In the genomic region with DNA sequence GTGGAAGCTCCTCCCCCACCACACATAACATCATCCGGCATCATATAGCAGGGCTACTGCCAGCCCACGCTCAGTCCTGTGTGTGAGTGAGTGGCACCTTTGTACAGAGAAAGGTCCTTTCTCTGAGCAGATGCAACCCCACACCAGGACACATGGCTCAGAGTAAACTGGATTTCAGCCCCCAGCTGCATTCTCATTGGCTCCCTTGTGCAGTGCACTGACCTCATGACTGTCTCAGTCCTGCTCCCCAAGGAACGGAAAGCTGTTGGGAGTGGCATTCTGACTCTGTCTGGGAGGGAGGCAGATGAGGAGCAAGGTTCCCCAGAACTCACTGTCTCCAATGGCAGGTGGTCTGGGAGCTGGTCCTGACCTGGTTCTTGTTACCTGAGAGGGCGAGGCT, we compare ENCODE assay signal across 23 cellular contexts.
"Had no signal": no experiment of that assay in that cellular context is flagged by ENCODE, and none has a peak within 500 bp of the region (broad histone marks: within the 10 kb centered on the region; RNA-seq: fewer than 3 reads in every experiment).

No MANE protein-coding gene starts in this region.

- H3K27ac ChIP-seq: brain microvascular endothelial cell, dorsolateral prefrontal cortex, tibial nerve had no signal

- H3K4me3 ChIP-seq: dorsolateral prefrontal cortex, lung, tibial nerve had no signal

- H3K9me3 ChIP-seq: tibial nerve had no signal

- H3K27me3 ChIP-seq: brain microvascular endothelial cell, dorsolateral prefrontal cortex, tibial nerve had no signal

- H3K4me1 ChIP-seq: tibial nerve had no signal

- H3K36me3 ChIP-seq: brain microvascular endothelial cell had no signal

- DNase-seq: activated CD4-positive, alpha-beta T cell treated with anti-CD3 and anti-CD28 coated beads, Interleukin-2, amount 50 U/mL, for 1 hour; activated CD8-positive, alpha-beta memory T cell treated with anti-CD3 and anti-CD28 coated beads, Interleukin-2, amount 50 U/mL, for 4 hours; activated naive CD4-positive, alpha-beta T cell treated with anti-CD3 and anti-CD28 coated beads, Interleukin-2, amount 10 ng/mL, durations not matched to agents 7 days and 5 days; activated naive CD8-positive, alpha-beta T cell treated with anti-CD3 and anti-CD28 coated beads, Interleukin-2, amount 50 U/mL, for 24 hours; activated T-cell treated with anti-CD3 and anti-CD28 coated beads, Interleukin-2, amount 50 U/mL, for 4 hours; aorta; brain microvascular endothelial cell; central memory CD4-positive, alpha-beta T cell; dorsolateral prefrontal cortex; foreskin melanocyte; glutamatergic neuron; hippocampal formation; islet precursor cell; left colon; nucleus accumbens; posterior cingulate gyrus; retina; stimulated activated CD4-positive, alpha-beta T cell treated with anti-CD3 and anti-CD28 coated beads, Interleukin-2, amount 100 ng/mL, for 24 hours; stimulated activated naive CD8-positive, alpha-beta T cell treated with anti-CD3 and anti-CD28 coated beads, Interleukin-15, Interleukin-2, amounts not matched to agents 100 U/mL and 50 U/mL, for 24 hours; substantia nigra had no signal

- ATAC-seq: activated CD4-positive, CD25-positive, alpha-beta regulatory T cell treated with anti-CD3 and anti-CD28 coated beads, Interleukin-2, amount 50 U/mL, for 24 hours; activated naive CD8-positive, alpha-beta T cell treated with anti-CD3 and anti-CD28 coated beads, Interleukin-2, amount 50 U/mL, for 24 hours; activated T-cell treated with anti-CD3 and anti-CD28 coated beads, Interleukin-2, amount 50 U/mL, for 4 hours; left colon; stimulated activated naive CD8-positive, alpha-beta T cell treated with anti-CD3 and anti-CD28 coated beads, Interleukin-15, Interleukin-2, amounts not matched to agents 100 U/mL and 50 U/mL, for 24 hours had no signal
